ENCODE assay signal across 8 cellular contexts in the genomic region with DNA sequence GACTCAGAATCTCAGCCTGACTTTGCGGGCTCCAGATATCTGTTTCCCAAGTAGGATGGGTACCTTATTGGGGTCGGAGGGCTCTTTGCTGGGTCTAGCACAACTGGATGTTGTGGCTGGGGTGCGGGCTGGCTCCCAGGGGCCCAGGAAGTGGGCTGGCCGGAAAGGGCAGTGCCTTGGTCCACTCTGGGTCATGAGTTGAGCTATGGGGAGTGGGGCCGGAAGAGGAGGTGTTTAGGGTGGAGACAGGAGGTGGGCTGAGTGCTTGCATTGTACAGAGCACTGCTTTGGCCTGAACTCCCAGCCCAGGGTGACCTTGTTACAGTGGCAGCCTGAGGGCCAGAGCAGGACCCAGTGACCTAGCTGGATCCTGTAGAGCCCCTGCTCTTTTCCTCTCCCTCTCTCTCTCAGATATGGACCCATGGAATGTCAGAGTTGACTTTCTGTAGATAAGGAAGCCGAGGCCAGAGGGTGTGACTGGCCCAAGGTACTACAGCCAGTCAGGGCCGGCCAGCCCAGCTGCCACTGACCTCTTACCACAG. TPM values are rescaled to one million over a fixed set of nuclear protein-coding genes. Genes with fewer than 3 reads are reported as not detected.
DNase-seq lines count a peak whose midpoint lies in the region; ATAC-seq, FAIRE-seq and TF ChIP-seq lines count a peak whose summit lies in the region.

No MANE protein-coding gene starts in this region.

- H4K20me1 ChIP-seq in H1 (replicated peaks in 1 of 2; ENCODE audit: control insufficient read depth in 1 of 2, insufficient read depth in 2 of 2, low read length in 2 of 2): peaks cover 0 to 5% of the 10 kb centered on the region in 2 experiments

- peak overlapping the region; percentile 93; the same call in 1 of the 2 replicates for H2BK20ac ChIP-seq in H1 (ENCODE audit: low read length)

- H3K4me1 Mint-ChIP-seq in naive thymus-derived CD8-positive, alpha-beta T cell: peaks cover 7 to 12% (median 11%) of the 10 kb centered on the region in 4 donors

- H3K9me3 ChIP-seq in BE2C (no peaks in the 10 kb centered on the region), Peyer's patch (no peaks in the 10 kb centered on the region), H1 (ENCODE audit: insufficient read depth in 2 of 2, low read depth in 1 of 2, low read length in 1 of 2) (no peaks in the 10 kb centered on the region)

- peak overlapping the region; percentile 53 for H2BK12ac ChIP-seq in H1 (ENCODE audit: low read depth, low read length)

- H3K27ac Mint-ChIP-seq in naive thymus-derived CD8-positive, alpha-beta T cell: peak overlapping the region in 1 of 10 donors; percentile 69

- TF ChIP-seq EP300 in H1 (IDR thresholded peaks at IDR 0.05; ENCODE audit: borderline replicate concordance in 1 of 2, low read depth in 2 of 2, low read length in 2 of 2): no peak

- peak overlapping the region; percentile 92 for H2BK15ac ChIP-seq in H1 (ENCODE audit: low read length)

- H3K23me2 ChIP-seq in H1 (ENCODE audit: low read depth, low read length): peaks cover 7% of the 10 kb centered on the region

- peaks cover 7 to 27% of the 10 kb centered on the region in 2 experiments; a peak in 2 of 4 replicates for H3K79me2 ChIP-seq in H1 (ENCODE audit: control insufficient read depth in 1 of 2, insufficient read depth in 2 of 2, low read length in 2 of 2)

- H4K8ac ChIP-seq in H1 (ENCODE audit: extremely low read depth, insufficient read depth, low read length): no peak overlapping the region

- H3K79me1 ChIP-seq in H1 (ENCODE audit: low read depth, low read length): peaks cover 15% of the 10 kb centered on the region

- H4K91ac ChIP-seq in H1 (replicated peaks; ENCODE audit: insufficient read length, low read length): peak overlapping the region; percentile 90

- H3K14ac ChIP-seq in H1 (ENCODE audit: insufficient read length): no peak overlapping the region

- H2BK120ac ChIP-seq in H1 (replicated peaks; ENCODE audit: low read depth, low read length): peak overlapping the region; percentile 36

- H3K4me1 ChIP-seq in BE2C (peaks cover 44% of the 10 kb centered on the region), Peyer's patch (peaks cover 0 to 56% (median 4%) of the 10 kb centered on the region in 4 donors), H1 (replicated peaks in 1 of 4; ENCODE audit: control insufficient read depth in 3 of 4, insufficient read depth in 4 of 4, low read length in 3 of 4) (peaks cover 10 to 45% (median 35%) of the 10 kb centered on the region in 4 experiments)

- H3K18ac ChIP-seq in H1 (ENCODE audit: extremely low read depth, low read length): peak overlapping the region; percentile 95

- H3K27ac ChIP-seq in Peyer's patch: peak overlapping the region; percentile 25 to 81 (median 68)
- H3K27ac ChIP-seq in H1 (ENCODE audit: low read depth, low read length): peak overlapping the region; percentile 21

- H2BK5ac ChIP-seq in H1 (ENCODE audit: low read depth, low read length): peak overlapping the region; percentile 95

- H3K4me3 ChIP-seq in BE2C (ENCODE audit: low read depth, low read length) (peak overlapping the region; percentile 94), Peyer's patch (peak overlapping the region; percentile 21 to 53 (median 40)), H1 (ENCODE audit: extremely low read depth in 1 of 4, insufficient read depth in 2 of 4, low read depth in 3 of 4, low read length in 4 of 4) (peak overlapping the region in 3 of 4 experiments; percentile 41 to 82 (median 69); a peak in 6 of 8 replicates)

- POLR2A ChIA-PET in H1 (lab: Charles Lee; ENCODE audit: partially characterized antibody): interaction anchor here (0.8 to 28.7 kb wide), 7 partner anchors 14 to 170 kb away, joined by 3 to 574 read pairs (median 4); partner anchors contain the start of genes DDX6 and PHLDB1
- POLR2A ChIA-PET in naive thymus-derived CD8-positive, alpha-beta T cell (lab: Charles Lee): no interaction called here

- TF ChIP-seq POLR2A in Peyer's patch (IDR thresholded peaks at IDR 0.05) (no peak), H1 (IDR thresholded peaks at IDR 0.05; ENCODE audit: control extremely low read depth in 1 of 2, low read depth in 2 of 2, low read length in 2 of 2) (no peak; a peak in 1 of 3 replicates)

- no peak for FAIRE-seq in H1 (lab: Jason Lieb, UNC)

- TF ChIP-seq CTCF in BE2C (IDR thresholded peaks at IDR 0.05; ENCODE audit: low read depth, low read length) (no peak), Peyer's patch (IDR thresholded peaks at IDR 0.05) (no peak), H1 (IDR thresholded peaks at IDR 0.05; ENCODE audit: control extremely low read depth in 1 of 3, insufficient read depth in 1 of 3, low read depth in 1 of 3, low read length in 3 of 3) (no peak)

- H2AK5ac ChIP-seq in H1 (ENCODE audit: low read depth, low read length): peak overlapping the region; percentile 76; the same call in 1 of the 2 replicates

- H3K27me3 ChIP-seq in BE2C: no peaks in the 10 kb centered on the region
- H3K27me3 ChIP-seq in Peyer's patch: no peaks in the 10 kb centered on the region
- no peaks in the 10 kb centered on the region for H3K27me3 ChIP-seq in H1 (replicated peaks in 1 of 4; ENCODE audit: control insufficient read depth in 3 of 4, extremely low read depth in 1 of 4, insufficient read depth in 3 of 4, low read length in 3 of 4)

- WGBS in H1 (ENCODE audit: extremely low coverage in 1 of 2, insufficient coverage in 1 of 2, insufficient read length in 1 of 2, insufficient replicate concordance in 2 of 2, low coverage in 1 of 2, low lambda C conversion rate in 2 of 2, missing lambda C conversion rate in 1 of 2), 2 experiments: 73% methylated on average over 7 of the region's 7 CpGs; no CpG with 5 or more reads in 1 of the 2 experiments

- ATAC-seq in naive thymus-derived CD8-positive, alpha-beta T cell: no peak
- no peak for ATAC-seq in GM21723 (IDR thresholded peaks at IDR 0.05; ENCODE audit: unreplicated experiment)

- H3K4ac ChIP-seq in H1 (replicated peaks; ENCODE audit: insufficient read length, low read depth, low read length): peak overlapping the region; percentile 55

- H2AFZ ChIP-seq in H1 (ENCODE audit: low read length): no peak overlapping the region

- H4K5ac ChIP-seq in H1 (ENCODE audit: insufficient read length, low read depth, low read length): peak overlapping the region; percentile 53

- TF ChIP-seq RAD21 in H1 (IDR thresholded peaks at IDR 0.05 in 1 of 2, conservative IDR thresholded peaks at IDR 0.05 in 1 of 2; ENCODE audit: low read depth in 2 of 2, low read length in 2 of 2): no peak

- peaks cover 7 to 28% (median 17%) of the 10 kb centered on the region in 5 donors for H3K27me3 Mint-ChIP-seq in naive thymus-derived CD8-positive, alpha-beta T cell

- CTCF ChIA-PET in H1 (lab: Charles Lee; ENCODE audit: partially characterized antibody): interaction anchor here (0.7 to 10.4 kb wide), 6 partner anchors 11 to 39 kb away, joined by 3 to 155 read pairs (median 7); partner anchors contain the start of gene PHLDB1

- H3K56ac ChIP-seq in H1 (replicated peaks; ENCODE audit: insufficient read length, low read depth, low read length): no peak overlapping the region

- peak overlapping the region in 3 of 4 experiments; percentile 17 to 36 (median 25); a peak in 4 of 7 replicates for H3K9ac ChIP-seq in H1 (replicated peaks in 1 of 4; ENCODE audit: extremely low read depth in 1 of 4, low read depth in 3 of 4, low read length in 3 of 4)

- H3K9me3 Mint-ChIP-seq in naive thymus-derived CD8-positive, alpha-beta T cell: no peaks in the 10 kb centered on the region

- H3K36me3 ChIP-seq in BE2C (peaks cover 6% of the 10 kb centered on the region), Peyer's patch (peaks cover 0 to 17% (median 0%) of the 10 kb centered on the region in 3 donors), H1 (ENCODE audit: control insufficient read depth in 2 of 4, insufficient read depth in 4 of 4, low read length in 3 of 4) (peaks cover 0 to 10% (median 5%) of the 10 kb centered on the region in 4 experiments; a peak in 4 of 8 replicates)

- peak overlapping the region; percentile 97 for H3K4me2 ChIP-seq in H1 (ENCODE audit: insufficient read depth in 1 of 2, low read depth in 2 of 2, low read length in 2 of 2)

- DNase-seq in BE2C (no peak), Peyer's patch (peak in 1 of 3 donors; percentile 36), H1 (ENCODE audit: low read depth in 1 of 2, low spot score in 2 of 2) (no peak), NCI-H345 treated with DMSO at 0.1 percent for 48 hours (lab: John Stamatoyannopoulos, UW; ENCODE audit: unreplicated experiment) (no peak), SIG-M5 treated with dmso at 0.1 percent for 504 hours (lab: John Stamatoyannopoulos, UW; ENCODE audit: unreplicated experiment) (no peak)
- DNase-seq in naive thymus-derived CD8-positive, alpha-beta T cell: no peak
- DNase-seq in stimulated activated CD4-positive, alpha-beta T cell treated with anti-CD3 and anti-CD28 coated beads, Interleukin-2, amount 100 ng/mL, for 48 hours: no peak

- H3K23ac ChIP-seq in H1 (ENCODE audit: insufficient read length): no peak overlapping the region

- H3K4me3 Mint-ChIP-seq in naive thymus-derived CD8-positive, alpha-beta T cell: peak overlapping the region in 9 of 10 donors; percentile 64 to 88 (median 75)

- H3K36me3 Mint-ChIP-seq in naive thymus-derived CD8-positive, alpha-beta T cell: no peaks in the 10 kb centered on the region

RNA-seq across cellular contexts. Expression of gene PHLDB1, which starts 13.2 kb away (rescaled TPM):
- 33.9 TPM for polyA plus RNA-seq in BE2C (2012; ENCODE audit: insufficient read depth, insufficient read length, low read depth)
- 100 to 1,000 TPM in 2 of 4 donors, 10 to 100 TPM in 2; 32.4 to 380 (median 93.8) TPM for total RNA-seq in Peyer's patch
- 74.8 and 74.9 TPM in 2 replicates for total RNA-seq in H1 (2021; fragmentation: NEBNext Ultra II Directional; extraction: Animal tissue kit (Norgen Biotek cat#: 25700))
- 53.9 and 70.6 TPM in 2 replicates for polyA plus RNA-seq in H1 (2011; rRNA removed)
- 66.4 TPM for polyA plus RNA-seq in H1 (2011; cell fraction: cytosol; rRNA removed)
- 211 TPM for polyA plus RNA-seq in H1 (2011; cell fraction: nucleus; rRNA removed)
- 47.2 to 67.0 TPM (median 64.5 TPM) in 4 replicates for polyA plus RNA-seq in H1 (2012, experiment 1 of 2)
- 57.7 TPM for polyA plus RNA-seq in H1 (2012, experiment 2 of 2)
- polyA plus RNA-seq in H1 (2013, experiment 1 of 2): 44.2 TPM
- polyA plus RNA-seq in H1 (2013, experiment 2 of 2): 40.0 TPM
- polyA minus RNA-seq in H1 (2011; rRNA and poly(A)+ RNA removed): 57.0 and 74.3 TPM in 2 replicates
- polyA minus RNA-seq in H1 (2011; cell fraction: cytosol; rRNA and poly(A)+ RNA removed): 57.3 TPM
- polyA minus RNA-seq in H1 (2011; cell fraction: nucleus; rRNA and poly(A)+ RNA removed): 100 TPM
- total RNA-seq in naive thymus-derived CD8-positive, alpha-beta T cell: 1 to 10 TPM; 3.0 to 4.1 TPM
- under 1 TPM in 2 of 3 donors, not detected in 1; 0.07 to 0.46 TPM for polyA plus RNA-seq in naive thymus-derived CD8-positive, alpha-beta T cell

RNA-seq across cellular contexts. Expression of gene ARCN1, which starts 48.4 kb away (rescaled TPM):
- polyA plus RNA-seq in BE2C (2012; ENCODE audit: insufficient read depth, insufficient read length, low read depth): 143 TPM
- total RNA-seq in Peyer's patch: 100 to 1,000 TPM in 2 of 4 donors, 10 to 100 TPM in 2; 54.5 to 116 (median 91.0) TPM
- 132 and 137 TPM in 2 replicates for total RNA-seq in H1 (2021; fragmentation: NEBNext Ultra II Directional; extraction: Animal tissue kit (Norgen Biotek cat#: 25700))
- polyA plus RNA-seq in H1 (2011; rRNA removed): 82.1 and 146 TPM in 2 replicates
- 116 TPM for polyA plus RNA-seq in H1 (2011; cell fraction: cytosol; rRNA removed)
- polyA plus RNA-seq in H1 (2011; cell fraction: nucleus; rRNA removed): 39.9 TPM
- polyA plus RNA-seq in H1 (2012, experiment 1 of 2): 85.3 to 107 TPM (median 98.7 TPM) in 4 replicates
- polyA plus RNA-seq in H1 (2012, experiment 2 of 2): 13.3 TPM
- 103 TPM for polyA plus RNA-seq in H1 (2013, experiment 1 of 2)
- 99.4 TPM for polyA plus RNA-seq in H1 (2013, experiment 2 of 2)
- 135 and 136 TPM in 2 replicates for polyA minus RNA-seq in H1 (2011; rRNA and poly(A)+ RNA removed)
- polyA minus RNA-seq in H1 (2011; cell fraction: cytosol; rRNA and poly(A)+ RNA removed): 75.7 TPM
- 32.1 TPM for polyA minus RNA-seq in H1 (2011; cell fraction: nucleus; rRNA and poly(A)+ RNA removed)
- 100 to 1,000 TPM; 106 to 118 TPM for total RNA-seq in naive thymus-derived CD8-positive, alpha-beta T cell
- polyA plus RNA-seq in naive thymus-derived CD8-positive, alpha-beta T cell: 100 to 1,000 TPM; 121 to 138 (median 130) TPM

RNA-seq across cellular contexts. Expression of gene IFT46, which starts 54.9 kb away (rescaled TPM):
- 19.9 TPM for polyA plus RNA-seq in BE2C (2012; ENCODE audit: insufficient read depth, insufficient read length, low read depth)
- 10 to 100 TPM; 12.5 to 32.2 (median 14.4) TPM for total RNA-seq in Peyer's patch
- total RNA-seq in H1 (2021; fragmentation: NEBNext Ultra II Directional; extraction: Animal tissue kit (Norgen Biotek cat#: 25700)): 11.2 and 11.5 TPM in 2 replicates
- polyA plus RNA-seq in H1 (2011; rRNA removed): 10.3 and 12.3 TPM in 2 replicates
- 14.9 TPM for polyA plus RNA-seq in H1 (2011; cell fraction: cytosol; rRNA removed)
- polyA plus RNA-seq in H1 (2011; cell fraction: nucleus; rRNA removed): 8.9 TPM
- polyA plus RNA-seq in H1 (2012, experiment 1 of 2): 6.6 to 9.9 TPM (median 8.1 TPM) in 4 replicates
- 5.2 TPM for polyA plus RNA-seq in H1 (2012, experiment 2 of 2)
- polyA plus RNA-seq in H1 (2013, experiment 1 of 2): 8.8 TPM
- polyA plus RNA-seq in H1 (2013, experiment 2 of 2): 9.4 TPM
- 14.8 and 15.0 TPM in 2 replicates for polyA minus RNA-seq in H1 (2011; rRNA and poly(A)+ RNA removed)
- 5.4 TPM for polyA minus RNA-seq in H1 (2011; cell fraction: cytosol; rRNA and poly(A)+ RNA removed)
- polyA minus RNA-seq in H1 (2011; cell fraction: nucleus; rRNA and poly(A)+ RNA removed): 7.8 TPM
- 10 to 100 TPM; 14.9 to 15.6 TPM for total RNA-seq in naive thymus-derived CD8-positive, alpha-beta T cell
- polyA plus RNA-seq in naive thymus-derived CD8-positive, alpha-beta T cell: 1 to 10 TPM; 6.7 to 8.3 (median 6.7) TPM

RNA-seq across cellular contexts. Expression of gene TREH, which starts 58.9 kb away (rescaled TPM):
- polyA plus RNA-seq in BE2C (2012; ENCODE audit: insufficient read depth, insufficient read length, low read depth): not detected
- 10 to 100 TPM; 18.9 to 53.4 (median 32.6) TPM for total RNA-seq in Peyer's patch
- not detected in 2 replicates for total RNA-seq in H1 (2021; fragmentation: NEBNext Ultra II Directional; extraction: Animal tissue kit (Norgen Biotek cat#: 25700))
- 0.03 TPM in 1 of 2 replicates, not detected in the other for polyA plus RNA-seq in H1 (2011; rRNA removed)
- not detected for polyA plus RNA-seq in H1 (2011; cell fraction: cytosol; rRNA removed)
- polyA plus RNA-seq in H1 (2011; cell fraction: nucleus; rRNA removed): 0.20 TPM
- 0.16 to 0.46 TPM (median 0.27 TPM) in 4 replicates for polyA plus RNA-seq in H1 (2012, experiment 1 of 2)
- 0.45 TPM for polyA plus RNA-seq in H1 (2012, experiment 2 of 2)
- polyA plus RNA-seq in H1 (2013, experiment 1 of 2): not detected
- not detected for polyA plus RNA-seq in H1 (2013, experiment 2 of 2)
- polyA minus RNA-seq in H1 (2011; rRNA and poly(A)+ RNA removed): not detected in 2 replicates
- not detected for polyA minus RNA-seq in H1 (2011; cell fraction: cytosol; rRNA and poly(A)+ RNA removed)
- polyA minus RNA-seq in H1 (2011; cell fraction: nucleus; rRNA and poly(A)+ RNA removed): not detected
- total RNA-seq in naive thymus-derived CD8-positive, alpha-beta T cell: not detected
- polyA plus RNA-seq in naive thymus-derived CD8-positive, alpha-beta T cell: not detected

Comparison
In these comparisons a context has a peak if more than half of its experiments do, and no peak if none do; other contexts are left out.
1. H3K4me3 ChIP-seq: peak in every context shown above with its lines; median percentile 94 in BE2C; 69 in H1; 40 in Peyer's patch.
2. RNA of gene PHLDB1, which starts 13.2 kb away (total RNA-seq): 32.4 to 380 TPM in Peyer's patch and 74.8 to 74.9 TPM in H1; 3.0 to 4.1 TPM in naive thymus-derived CD8-positive, alpha-beta T cell; every median in the first group is over 4 times any median in the second.